12 cellular contexts compared by ENCODE assay signal in the genomic region with DNA sequence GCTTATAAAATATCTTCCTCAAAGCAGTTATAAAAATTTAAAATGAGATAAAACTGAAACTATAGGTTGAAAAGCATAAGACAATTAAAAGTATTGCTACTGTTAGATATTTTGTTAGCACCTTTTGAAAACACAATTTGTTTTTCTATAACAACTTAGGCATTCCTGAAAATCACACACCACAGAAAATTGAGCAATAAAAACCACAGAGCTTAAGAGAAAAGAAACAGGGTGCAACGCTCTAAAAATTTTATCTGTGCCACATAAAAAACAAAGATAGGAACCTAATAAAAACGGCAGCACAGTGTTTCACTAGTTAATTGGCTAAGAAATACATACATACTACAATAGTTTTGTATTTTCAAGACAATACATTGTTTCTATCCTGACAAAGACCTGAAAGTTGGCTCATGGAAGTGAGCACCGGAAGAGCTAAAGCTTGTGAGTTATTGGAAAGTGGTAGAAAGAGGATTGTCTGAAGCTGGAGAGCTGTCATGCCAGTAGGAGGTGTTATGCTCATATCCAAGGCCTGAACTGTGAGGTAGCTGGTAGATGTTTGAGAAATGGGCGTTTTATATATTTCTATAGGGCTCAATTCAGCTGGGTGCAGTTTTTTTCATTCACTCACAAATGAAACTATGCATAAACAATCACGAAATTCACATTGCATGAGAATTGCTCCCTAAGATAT. TPM values are rescaled to one million over a fixed set of nuclear protein-coding genes. Genes with fewer than 3 reads are reported as not detected.
DNase-seq lines count a peak whose midpoint lies in the region; ATAC-seq and TF ChIP-seq lines count a peak whose summit lies in the region.
"Had no signal": no experiment of that assay in that cellular context is flagged by ENCODE, and none has a peak within 500 bp of the region (broad histone marks: within the 10 kb centered on the region; RNA-seq: fewer than 3 reads in every experiment).

No MANE protein-coding gene starts in this region.

- POLR2A ChIA-PET in A673 (lab: Charles Lee; ENCODE audit: low non-redundant PET) = no interaction called here

- H3K27me3 ChIP-seq in A673 (replicated peaks; ENCODE audit: insufficient read depth, low read depth, low read length, poor library complexity) (no peaks in the 10 kb centered on the region), GM23338 (ENCODE audit: insufficient read depth) (no peaks in the 10 kb centered on the region), heart left ventricle (no peaks in the 10 kb centered on the region)
- H3K27me3 ChIP-seq: gastroesophageal sphincter, spleen had no signal

- H3K9me2 ChIP-seq in GM23338 (ENCODE audit: insufficient read depth) = 0 out of 2 replicates have a peak, but pooled peaks cover under 1% of the 10 kb centered on the region

- CTCF ChIA-PET in A673 (lab: Charles Lee) = no interaction called here

- H3K36me3 ChIP-seq in A673 (ENCODE audit: insufficient read depth, low read length, poor library complexity, severe bottlenecking) (no peaks in the 10 kb centered on the region), GM23338 (ENCODE audit: insufficient read depth) (no peaks in the 10 kb centered on the region), heart left ventricle (no peaks in the 10 kb centered on the region)
- H3K36me3 ChIP-seq: gastroesophageal sphincter, spleen had no signal

- DNase-seq in A673 (ENCODE audit: low spot score) (peak; percentile 2), GM23338 (ENCODE audit: low spot score) (peak; percentile 16), NCI-H69 (lab: John Stamatoyannopoulos, UW) (peak; percentile 18), fibroblast of gingiva (ENCODE audit: low read depth) (peak; percentile 20), heart left ventricle (no peak), NK-92 (lab: John Stamatoyannopoulos, UW; ENCODE audit: unreplicated experiment) (no peak), pons (ENCODE audit: low spot score) (no peak)
- DNase-seq: activated naive CD4-positive, alpha-beta T cell treated with anti-CD3 and anti-CD28 coated beads, Interleukin-2, amount 50 U/mL, for 16 hours; occipital lobe; spleen had no signal

- H3K79me2 ChIP-seq in GM23338 (replicated peaks; ENCODE audit: insufficient read depth) = no peaks in the 10 kb centered on the region

- H4K20me1 ChIP-seq in GM23338 (replicated peaks; ENCODE audit: insufficient read depth) = no peaks in the 10 kb centered on the region

- H3F3A ChIP-seq in GM23338 (replicated peaks; ENCODE audit: low read depth) = no peaks in the 10 kb centered on the region

- intact Hi-C loops in A673 (cut with micrococcal nuclease; ENCODE audit: unreplicated experiment) = loop anchor here (10.0 kb wide), 1 partner anchor 174 kb away; no protein-coding TSS in a partner anchor
- intact Hi-C loops in heart left ventricle (cut with DNase I) = no loop called here

- WGBS in heart left ventricle, 4 donors = 50 to 58% (median 56%) methylated on average over 5 of the region's 5 CpGs

- no peaks in the 10 kb centered on the region for H3K9me3 ChIP-seq in A673 (ENCODE audit: low read depth, low read length, poor library complexity, severe bottlenecking)
- peaks cover 0 to 3% (median 0%) of the 10 kb centered on the region in 12 donors for H3K9me3 ChIP-seq in heart left ventricle
- H3K9me3 ChIP-seq: gastroesophageal sphincter, spleen had no signal

- no peaks in the 10 kb centered on the region for H3K9me3 Mint-ChIP-seq in GM23338

- no peaks in the 10 kb centered on the region for H3K4me1 ChIP-seq in A673 (ENCODE audit: insufficient read depth, low read length, poor library complexity, severe bottlenecking)
- peaks cover 12% of the 10 kb centered on the region for H3K4me1 ChIP-seq in GM23338 (ENCODE audit: insufficient read depth)
- H3K4me1 ChIP-seq in heart left ventricle = no peaks in the 10 kb centered on the region
- H3K4me1 ChIP-seq: gastroesophageal sphincter, spleen had no signal

- H3K4me3 ChIP-seq in A673 (ENCODE audit: low read depth, low read length, poor library complexity, severe bottlenecking) (no peak overlapping the region), GM23338 (no peak overlapping the region), heart left ventricle (no peak overlapping the region)
- H3K4me3 ChIP-seq: gastroesophageal sphincter, spleen had no signal

- ATAC-seq in GM23338 (peak; percentile 54), heart left ventricle (no peak), GM18907 (IDR thresholded peaks at IDR 0.05; ENCODE audit: unreplicated experiment) (no peak)
- ATAC-seq: gastroesophageal sphincter had no signal

- no peak overlapping the region for H3K4me2 ChIP-seq in GM23338

- no peaks in the 10 kb centered on the region for H3K36me3 Mint-ChIP-seq in GM23338 (ENCODE audit: low read depth)

- no peak overlapping the region for H2AFZ ChIP-seq in GM23338

- peaks cover 2% of the 10 kb centered on the region for H3K27me3 Mint-ChIP-seq in GM23338 (ENCODE audit: insufficient read depth, low read depth, poor library complexity)

- H3K4me1 Mint-ChIP-seq in GM23338 = peaks cover 12% of the 10 kb centered on the region

- H3K4me3 Mint-ChIP-seq in GM23338 = no peak overlapping the region

- H3K27ac ChIP-seq in A673 (ENCODE audit: low read depth, low read length, poor library complexity, severe bottlenecking) (no peak overlapping the region), GM23338 (ENCODE audit: low read depth) (no peak overlapping the region), heart left ventricle (no peak overlapping the region)
- H3K27ac ChIP-seq: gastroesophageal sphincter, spleen had no signal

- no peak for TF ChIP-seq POLR2A in heart left ventricle (IDR thresholded peaks at IDR 0.05)

- H3K27ac Mint-ChIP-seq in GM23338 = no peak overlapping the region

- no TSS peak for BruUV-seq in A673 (replicated peaks; lab: Mats Ljungman, UMichigan)

- TF ChIP-seq CTCF in A673 (conservative IDR thresholded peaks at IDR 0.05; ENCODE audit: low read depth, low read length) (0 out of 2 replicates have a peak, but pooled peaks have one; percentile 15), GM23338 (conservative IDR thresholded peaks at IDR 0.05; ENCODE audit: low read depth in 2 of 2) (peak in 1 of 2 experiments; percentile 52; a peak in 2 of 4 replicates), heart left ventricle (IDR thresholded peaks at IDR 0.05) (no peak)

TF ChIP-seq in GM23338, 12 proteins besides CTCF, POLR2A, EP300 and RAD21:
- no peak for TF ChIP-seq POLR2AphosphoS5 (IDR thresholded peaks at IDR 0.05; ENCODE audit: low read depth)
- TF ChIP-seq EZH2 (IDR thresholded peaks at IDR 0.05; ENCODE audit: low read depth, unreplicated experiment) = no peak
- TF ChIP-seq STAT1 (IDR thresholded peaks at IDR 0.05; ENCODE audit: unreplicated experiment) = no peak
- no peak for TF ChIP-seq NANOG (IDR thresholded peaks at IDR 0.05; ENCODE audit: borderline replicate concordance)
- no peak for TF ChIP-seq ZNF331 (CRISPR knock-in tag; IDR thresholded peaks at IDR 0.05; ENCODE audit: low read depth)

RNA-seq across cellular contexts. Expression of gene RGS7, which starts 45.8 kb away (rescaled TPM):
- total RNA-seq in A673 (2021) (not detected in 2 replicates), heart left ventricle (not detected)
- total RNA-seq in GM23338 (2014; rRNA removed; shearing (Covaris generic)) = 0.43 and 2.2 TPM in 2 replicates
- polyA plus RNA-seq in GM23338 (2016; fragmentation: Nextera tagmentation; extraction: Ambion mirVana) (2.0 and 2.6 TPM in 2 replicates), heart left ventricle (not detected)

Comparison
In these comparisons a context has a peak if more than half of its experiments do, and no peak if none do; other contexts are left out.
1. DNase-seq: peak in A673 (single experiment), GM23338 (single experiment), NCI-H69 (single experiment) and fibroblast of gingiva (single experiment); none in heart left ventricle (0 of 5), NK-92 (single experiment) and pons (single experiment).